Comparison of ENCODE assay signal across 8 cellular contexts in genomic region chr19:49301165-49301865, GRCh38. TPM values are rescaled to one million over a fixed set of nuclear protein-coding genes. Genes with fewer than 3 reads are reported as not detected.
DNase-seq lines count a peak whose midpoint lies in the region; ATAC-seq and TF ChIP-seq lines count a peak whose summit lies in the region.

No MANE protein-coding gene starts in this region.

- no peak overlapping the region for H3K4me3 ChIP-seq in gastroesophageal sphincter
- no peak overlapping the region for H3K4me3 ChIP-seq in ovary
- H3K4me3 ChIP-seq in suprapubic skin = peak overlapping the region; percentile 18

- DNase-seq in GM10266 (ENCODE audit: extremely low spot score) (peak; percentile 87), HuH-7.5 (ENCODE audit: low spot score) (peak; percentile 74), SHP77 treated with DMSO at 0.1 percent for 48 hours (lab: John Stamatoyannopoulos, UW) (peak; percentile 22), ovary (peak in 4 of 5 donors; percentile 32 to 55 (median 44)), suprapubic skin (ENCODE audit: low spot score in 2 of 2) (peak; percentile 82 to 89)
- DNase-seq in activated effector memory CD4-positive, alpha-beta T cell treated with anti-CD3 and anti-CD28 coated beads, Interleukin-2, amount 50 U/mL, for 16 hours = peak; percentile 94

- peaks cover 0 to 6% (median 0%) of the 10 kb centered on the region in 3 donors for H3K9me3 ChIP-seq in gastroesophageal sphincter
- no peaks in the 10 kb centered on the region for H3K9me3 ChIP-seq in ovary
- H3K9me3 ChIP-seq in suprapubic skin = no peaks in the 10 kb centered on the region

- intact Hi-C loops in ovary (cut with DNase I) = no loop called here

- TF ChIP-seq POLR2A in gastroesophageal sphincter (IDR thresholded peaks at IDR 0.05) (no peak), ovary (IDR thresholded peaks at IDR 0.05) (no peak), suprapubic skin (IDR thresholded peaks at IDR 0.05) (no peak)

- TF ChIP-seq EP300 in gastroesophageal sphincter (IDR thresholded peaks at IDR 0.05) (no peak), ovary (IDR thresholded peaks at IDR 0.05) (no peak), suprapubic skin (IDR thresholded peaks at IDR 0.05) (no peak)

- TF ChIP-seq CTCF in GM10266 (IDR thresholded peaks at IDR 0.05; ENCODE audit: control insufficient read depth, insufficient read depth, low read depth, missing control alignments) (peak; percentile 94), gastroesophageal sphincter (IDR thresholded peaks at IDR 0.05) (peak; percentile 43 to 79 (median 56)), ovary (IDR thresholded peaks at IDR 0.05) (peak in 1 of 3 donors; percentile 25), suprapubic skin (IDR thresholded peaks at IDR 0.05) (peak; percentile 62 to 86)

- H3K27me3 ChIP-seq in gastroesophageal sphincter (no peaks in the 10 kb centered on the region), ovary (no peaks in the 10 kb centered on the region), suprapubic skin (no peaks in the 10 kb centered on the region)

- H3K36me3 ChIP-seq in gastroesophageal sphincter = no peaks in the 10 kb centered on the region
- no peaks in the 10 kb centered on the region for H3K36me3 ChIP-seq in ovary
- no peaks in the 10 kb centered on the region for H3K36me3 ChIP-seq in suprapubic skin

- ATAC-seq in gastroesophageal sphincter (peak; percentile 77), GM18858 (IDR thresholded peaks at IDR 0.05; ENCODE audit: unreplicated experiment) (no peak)

- 19 to 37% methylated on average over 4 to 5 of the region's 8 CpGs for WGBS in gastroesophageal sphincter (ENCODE audit: low coverage in 1 of 2), 2 donors
- 27 to 37% (median 30%) methylated on average over 8 of the region's 8 CpGs for WGBS in ovary, 3 donors
- 20% methylated on average over 8 of the region's 8 CpGs for WGBS in suprapubic skin

- H3K4me1 ChIP-seq in gastroesophageal sphincter (peaks cover 0 to 6% (median 0%) of the 10 kb centered on the region in 3 donors), ovary (ENCODE audit: insufficient read depth) (no peaks in the 10 kb centered on the region), suprapubic skin (peaks cover 6% of the 10 kb centered on the region)

- H3K27ac ChIP-seq in gastroesophageal sphincter (no peak overlapping the region), ovary (no peak overlapping the region), suprapubic skin (no peak overlapping the region)

RNA-seq across cellular contexts. Expression of gene SLC6A16, which starts 23.7 kb away (rescaled TPM):
- total RNA-seq in gastroesophageal sphincter = 1 to 10 TPM; 1.9 to 3.7 (median 2.5) TPM
- total RNA-seq in ovary = 1 to 10 TPM; 1.8 to 9.3 (median 4.6) TPM
- polyA plus RNA-seq in ovary = 1 to 10 TPM; 3.3 to 5.3 TPM
- total RNA-seq in suprapubic skin = 1 to 10 TPM in 1 of 4 donors, under 1 TPM in 2, not detected in 1; 0.23 to 1.4 (median 0.34) TPM

RNA-seq across cellular contexts. Expression of gene CD37, which starts 33.9 kb away (rescaled TPM):
- total RNA-seq in gastroesophageal sphincter = 10 to 100 TPM in 2 of 4 donors, 1 to 10 TPM in 2; 4.9 to 18.9 (median 9.3) TPM
- 10 to 100 TPM in 1 of 7 donors, 1 to 10 TPM in 6; 1.5 to 11.6 (median 5.4) TPM for total RNA-seq in ovary
- polyA plus RNA-seq in ovary = 10 to 100 TPM in 1 of 2 donors, 1 to 10 TPM in 1; 3.5 to 21.5 TPM
- total RNA-seq in suprapubic skin = 10 to 100 TPM in 1 of 4 donors, 1 to 10 TPM in 3; 2.9 to 25.7 (median 5.0) TPM

Comparison
In these comparisons a context has a peak if more than half of its experiments do, and no peak if none do; other contexts are left out.
1. DNase-seq: peak in every context shown above with its lines; median percentile 94 in activated effector memory CD4-positive, alpha-beta T cell treated with anti-CD3 and anti-CD28 coated beads, Interleukin-2, amount 50 U/mL, for 16 hours; 87 in GM10266; 86 in suprapubic skin; 74 in HuH-7.5; 44 in ovary; 22 in SHP77 treated with DMSO at 0.1 percent for 48 hours.